ENCODE assay signal across 11 cellular contexts in the genomic region with DNA sequence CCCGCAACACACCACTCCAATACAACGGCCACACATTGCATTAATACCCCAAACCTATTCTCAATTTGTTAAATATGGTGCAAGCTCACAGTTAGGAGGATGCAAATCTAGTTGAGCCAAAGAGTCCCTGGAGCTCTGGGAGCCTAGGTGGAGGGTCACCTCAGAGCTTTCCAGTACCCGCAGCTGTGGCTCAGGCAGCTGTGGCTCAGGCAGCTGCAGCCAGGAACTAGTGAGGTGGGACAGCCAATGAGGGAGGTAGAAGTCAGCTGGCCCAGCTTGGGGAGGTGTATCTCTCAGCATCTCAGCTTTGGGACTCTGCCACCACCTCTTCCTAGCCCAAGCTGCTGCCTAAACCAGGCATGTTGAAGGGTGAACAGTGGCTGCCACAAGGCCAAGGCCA.
"Had no signal": no experiment of that assay in that cellular context is flagged by ENCODE, and none has a peak within 500 bp of the region (broad histone marks: within the 10 kb centered on the region; RNA-seq: fewer than 3 reads in every experiment).

No MANE protein-coding gene starts in this region.

- H3K36me3 ChIP-seq: HAP-1 had no signal

- FAIRE-seq: H1, H54 had no signal

- ATAC-seq: GM23338, HCT116 had no signal

- H2AFZ ChIP-seq: GM23248, GM23338 had no signal

- H3K9me3 ChIP-seq: HAP-1 had no signal

- H3K9ac ChIP-seq: GM23248 had no signal

- DNase-seq: GM23248, GOT3, H7, H9, HCEC 1CT, HFFc6 had no signal

- H3K4me2 ChIP-seq: GM23338 had no signal

- H3K4me3 ChIP-seq: GM23248, GM23338, HAP-1 had no signal

- H3K4me1 ChIP-seq: HAP-1 had no signal

- H3K27ac ChIP-seq: GM23248 had no signal
